In the genomic region with DNA sequence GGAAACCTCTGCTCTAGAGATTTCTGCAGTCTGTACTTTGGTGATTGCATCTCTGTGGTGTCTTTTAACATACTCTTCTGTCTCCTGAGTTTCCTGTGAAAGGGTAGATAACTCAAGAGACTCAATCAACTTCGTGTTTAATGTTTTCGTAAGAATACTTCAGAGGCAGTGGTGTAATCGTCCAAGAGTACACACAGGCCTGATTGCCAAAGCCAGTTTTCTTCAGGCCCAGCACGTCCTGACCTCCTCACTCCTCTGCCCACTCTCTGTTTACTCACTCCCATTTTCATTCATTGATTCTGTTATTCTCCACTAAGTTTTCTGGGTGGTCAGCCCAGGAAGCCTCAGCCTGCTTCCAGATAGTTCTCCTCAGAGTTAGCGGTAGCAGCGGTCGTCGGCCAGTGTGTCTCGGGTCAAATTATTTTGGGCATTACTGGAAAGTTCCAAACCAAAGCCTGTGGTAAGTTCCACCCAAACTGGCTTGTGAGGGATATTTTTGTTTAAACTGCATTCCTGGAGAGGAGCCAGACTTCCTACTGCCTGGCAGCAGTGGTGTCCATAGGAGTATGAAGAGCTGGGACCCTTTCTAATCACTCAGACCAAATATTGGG, we compare ENCODE assay signal across 22 cellular contexts.
"Had no signal": no experiment of that assay in that cellular context is flagged by ENCODE, and none has a peak within 500 bp of the region (broad histone marks: within the 10 kb centered on the region; RNA-seq: fewer than 3 reads in every experiment).

No MANE protein-coding gene starts in this region.

- H3K4me1 Mint-ChIP-seq: activated CD4-positive, alpha-beta memory T cell treated with anti-CD3 and anti-CD28 coated beads, Interleukin-2, amount 10 ng/mL, durations not matched to agents 7 days and 5 days; activated naive CD8-positive, alpha-beta T cell treated with anti-CD3 and anti-CD28 coated beads, Interleukin-2, amount 10 ng/mL, durations not matched to agents 7 days and 5 days; natural killer cell had no signal

- H3K36me3 Mint-ChIP-seq: natural killer cell had no signal

- H3K27ac ChIP-seq: cardiac muscle cell, left lung, ovary, prostate gland, skin epidermis, upper lobe of left lung had no signal

- H3K4me3 Mint-ChIP-seq: activated CD4-positive, alpha-beta memory T cell treated with anti-CD3 and anti-CD28 coated beads, Interleukin-2, amount 10 ng/mL, durations not matched to agents 7 days and 5 days; activated naive CD4-positive, alpha-beta T cell treated with anti-CD3 and anti-CD28 coated beads for 36 hours; activated naive CD8-positive, alpha-beta T cell treated with anti-CD3 and anti-CD28 coated beads, Interleukin-2, amount 10 ng/mL, durations not matched to agents 7 days and 5 days; activated T-cell treated with anti-CD3 and anti-CD28 coated beads, Interleukin-2, amount 50 U/mL, for 72 hours; mesothelial cell of epicardium; natural killer cell; stimulated activated naive CD8-positive, alpha-beta T cell treated with anti-CD3 and anti-CD28 coated beads, Interleukin-15, Interleukin-2, amounts not matched to agents 100 ng/mL and 50 ng/mL, for 24 hours had no signal

- DNase-seq: activated CD4-positive, alpha-beta memory T cell treated with anti-CD3 and anti-CD28 coated beads, Interleukin-2, amount 10 ng/mL, durations not matched to agents 7 days and 5 days; activated CD4-positive, alpha-beta T cell treated with anti-CD3 and anti-CD28 coated beads for 48 hours; activated effector memory CD4-positive, alpha-beta T cell treated with Interleukin-2 at 50 U/mL for 16 hours; activated naive CD4-positive, alpha-beta T cell treated with anti-CD3 and anti-CD28 coated beads for 36 hours; activated naive CD8-positive, alpha-beta T cell treated with anti-CD3 and anti-CD28 coated beads, Interleukin-2, amount 10 ng/mL, durations not matched to agents 7 days and 5 days; activated T-cell treated with anti-CD3 and anti-CD28 coated beads, Interleukin-2, amount 50 U/mL, for 72 hours; amygdala; dermis blood vessel endothelial cell; effector CD8-positive, alpha-beta T cell; kidney; left lung; mammary epithelial cell; natural killer cell; ovary; stimulated activated CD4-positive, alpha-beta T cell treated with anti-CD3 and anti-CD28 coated beads, Interleukin-1b, Interleukin-23, amount 100 ng/mL, for 48 hours; upper lobe of left lung had no signal

- H3K27me3 ChIP-seq: cardiac muscle cell, left lung, ovary, upper lobe of left lung had no signal

- H3K36me3 ChIP-seq: cardiac muscle cell, left lung, ovary, prostate gland, upper lobe of left lung had no signal

- H3K27ac Mint-ChIP-seq: activated CD4-positive, alpha-beta memory T cell treated with anti-CD3 and anti-CD28 coated beads, Interleukin-2, amount 10 ng/mL, durations not matched to agents 7 days and 5 days; activated naive CD4-positive, alpha-beta T cell treated with anti-CD3 and anti-CD28 coated beads for 36 hours; activated naive CD8-positive, alpha-beta T cell treated with anti-CD3 and anti-CD28 coated beads, Interleukin-2, amount 10 ng/mL, durations not matched to agents 7 days and 5 days; activated T-cell treated with anti-CD3 and anti-CD28 coated beads, Interleukin-2, amount 50 U/mL, for 72 hours; mesothelial cell of epicardium; natural killer cell; stimulated activated naive CD8-positive, alpha-beta T cell treated with anti-CD3 and anti-CD28 coated beads, Interleukin-15, Interleukin-2, amounts not matched to agents 100 ng/mL and 50 ng/mL, for 24 hours had no signal

- H3K9me3 ChIP-seq: ovary, prostate gland, upper lobe of left lung had no signal

- ATAC-seq: activated T-cell treated with anti-CD3 and anti-CD28 coated beads, Interleukin-2, amount 50 U/mL, for 72 hours; left lung; natural killer cell; SK-N-SH treated with all-trans-retinoic acid at 6 μM for 48 hours had no signal

- H3K27me3 Mint-ChIP-seq: activated CD4-positive, alpha-beta memory T cell treated with anti-CD3 and anti-CD28 coated beads, Interleukin-2, amount 10 ng/mL, durations not matched to agents 7 days and 5 days; activated naive CD8-positive, alpha-beta T cell treated with anti-CD3 and anti-CD28 coated beads, Interleukin-2, amount 10 ng/mL, durations not matched to agents 7 days and 5 days; stimulated activated naive CD8-positive, alpha-beta T cell treated with anti-CD3 and anti-CD28 coated beads, Interleukin-15, Interleukin-2, amounts not matched to agents 100 ng/mL and 50 ng/mL, for 24 hours had no signal

- H3K9me3 Mint-ChIP-seq: natural killer cell; stimulated activated naive CD8-positive, alpha-beta T cell treated with anti-CD3 and anti-CD28 coated beads, Interleukin-15, Interleukin-2, amounts not matched to agents 100 ng/mL and 50 ng/mL, for 24 hours had no signal

- H3K4me3 ChIP-seq: cardiac muscle cell, left lung, ovary, prostate gland, skin epidermis, upper lobe of left lung had no signal

- H3K4me1 ChIP-seq: left lung, prostate gland, upper lobe of left lung had no signal
